ENCODE assay signal across 17 cellular contexts in the genomic region with DNA sequence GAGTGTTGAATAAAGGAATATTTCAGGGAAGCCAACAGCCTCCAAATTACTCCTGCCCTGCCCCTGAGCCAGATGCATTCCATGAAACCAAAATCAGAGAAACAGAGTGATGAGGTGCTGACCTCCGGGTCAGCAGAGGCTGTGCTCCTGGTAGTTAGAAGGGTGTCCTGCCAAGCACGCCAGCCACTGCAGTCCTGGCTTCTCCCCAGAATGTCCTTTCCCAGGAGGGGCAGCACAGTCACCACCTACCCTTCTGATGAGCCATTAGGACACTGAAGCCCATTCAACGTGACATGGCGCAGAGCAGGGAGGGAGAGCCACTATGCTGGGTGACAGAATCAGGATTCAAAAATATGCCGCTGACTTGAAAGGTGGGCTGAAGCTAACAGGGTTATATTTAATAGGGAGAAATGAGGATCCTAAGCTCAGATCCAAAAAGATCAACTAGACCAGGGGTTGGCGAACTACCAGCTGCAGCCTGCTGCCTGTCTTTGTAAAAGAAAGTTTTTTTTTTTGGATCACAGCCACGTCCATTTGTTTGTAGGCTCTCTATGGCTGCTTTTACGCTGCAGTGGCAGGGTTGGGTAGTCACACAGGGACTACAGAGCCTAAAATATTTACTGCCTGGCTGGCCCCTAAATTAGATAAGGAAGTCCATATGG. TPM values are rescaled to one million over a fixed set of nuclear protein-coding genes. Genes with fewer than 3 reads are reported as not detected.
DNase-seq lines count a peak whose midpoint lies in the region; ATAC-seq and TF ChIP-seq lines count a peak whose summit lies in the region.
"Had no signal": no experiment of that assay in that cellular context is flagged by ENCODE, and none has a peak within 500 bp of the region (broad histone marks: within the 10 kb centered on the region; RNA-seq: fewer than 3 reads in every experiment).

No MANE protein-coding gene starts in this region.

- intact Hi-C loops in heart right ventricle (cut with DNase I) (no loop called here), posterior vena cava (cut with DNase I) (no loop called here), natural killer cell (cut with micrococcal nuclease) (no loop called here)

- no peak overlapping the region for H3K9ac ChIP-seq in HUES48 (ENCODE audit: low read depth, low read length)
- H3K9ac ChIP-seq: GM23248 had no signal

- H3K4me1 ChIP-seq in HUES48 (ENCODE audit: control insufficient read depth, insufficient read depth, low read length) = peaks cover 14% of the 10 kb centered on the region
- H3K4me1 ChIP-seq in heart right ventricle = peaks cover 0 to 22% (median 0%) of the 10 kb centered on the region in 9 donors

- no peak overlapping the region for H3K27ac Mint-ChIP-seq in WTC11
- H3K27ac Mint-ChIP-seq in natural killer cell = no peak overlapping the region
- H3K27ac Mint-ChIP-seq: activated CD4-positive, alpha-beta T cell treated with anti-CD3 and anti-CD28 coated beads, Interleukin-2, amount 10 ng/mL, durations not matched to agents 24 days and 14 days; dendritic cell treated with granulocyte-macrophage colony-stimulating factor and Interleukin-4, amounts not matched to agents 40 ng/mL and 50 ng/mL, for 4 days; mesothelial cell of epicardium; T-helper 1 cell treated with Interleukin-12 subunit alpha and Interleukin-12 subunit beta and Interleukin-4 antibody, amounts not matched to agents 30 μg/mL and 1 μg/mL, for 36 hours had no signal

- ATAC-seq in heart right ventricle (peak; percentile 35 to 92 (median 78)), WTC11 (no peak), GM21723 (IDR thresholded peaks at IDR 0.05; ENCODE audit: unreplicated experiment) (no peak), natural killer cell (no peak)
- ATAC-seq: activated T-cell treated with anti-CD3 and anti-CD28 coated beads, Interleukin-2, amount 50 U/mL, for 4 hours had no signal

- H3K27ac ChIP-seq in HUES48 (ENCODE audit: low read depth, low read length) = peak overlapping the region; percentile 25
- peak overlapping the region in 9 of 10 donors; percentile 12 to 75 (median 63) for H3K27ac ChIP-seq in heart right ventricle
- H3K27ac ChIP-seq: GM23248 had no signal

- POLR2A ChIA-PET in WTC11 (lab: Charles Lee) = no interaction called here

- no peak for TF ChIP-seq CTCF in heart right ventricle (IDR thresholded peaks at IDR 0.05)
- no peak for TF ChIP-seq CTCF in WTC11 (IDR thresholded peaks at IDR 0.05)
- TF ChIP-seq CTCF in natural killer cell (IDR thresholded peaks at IDR 0.05) = no peak

- H3K4me3 Mint-ChIP-seq in WTC11 = no peak overlapping the region
- H3K4me3 Mint-ChIP-seq in natural killer cell = no peak overlapping the region
- H3K4me3 Mint-ChIP-seq: activated CD4-positive, alpha-beta T cell treated with anti-CD3 and anti-CD28 coated beads, Interleukin-2, amount 10 ng/mL, durations not matched to agents 24 days and 14 days; activated T-cell treated with anti-CD3 and anti-CD28 coated beads, Interleukin-2, amount 50 U/mL, for 4 hours; dendritic cell treated with granulocyte-macrophage colony-stimulating factor and Interleukin-4, amounts not matched to agents 40 ng/mL and 50 ng/mL, for 4 days; mesothelial cell of epicardium; T-helper 1 cell treated with Interleukin-12 subunit alpha and Interleukin-12 subunit beta and Interleukin-4 antibody, amounts not matched to agents 30 μg/mL and 1 μg/mL, for 36 hours had no signal

- 36 to 42% methylated on average over 8 of the region's 8 CpGs for WGBS in heart right ventricle, 2 donors

- H3K36me3 ChIP-seq in HUES48 (ENCODE audit: control insufficient read depth, insufficient read depth, low read length) (no peaks in the 10 kb centered on the region), heart right ventricle (no peaks in the 10 kb centered on the region)

- H3K9me3 Mint-ChIP-seq in WTC11 (peaks cover 23% of the 10 kb centered on the region), natural killer cell (no peaks in the 10 kb centered on the region)
- H3K9me3 Mint-ChIP-seq: activated T-cell treated with anti-CD3 and anti-CD28 coated beads, Interleukin-2, amount 50 U/mL, for 4 hours; dendritic cell treated with granulocyte-macrophage colony-stimulating factor and Interleukin-4, amounts not matched to agents 40 ng/mL and 50 ng/mL, for 4 days; T-helper 1 cell treated with Interleukin-12 subunit alpha and Interleukin-12 subunit beta and Interleukin-4 antibody, amounts not matched to agents 30 μg/mL and 1 μg/mL, for 36 hours had no signal

- DNase-seq in NCI-H2171 (lab: John Stamatoyannopoulos, UW) (peak; percentile 26), heart right ventricle (peak; percentile 33 to 43), posterior vena cava (ENCODE audit: low spot score) (peak; percentile 18), WTC11 (ENCODE audit: low spot score) (no peak), natural killer cell (no peak)
- DNase-seq: activated CD4-positive, alpha-beta T cell treated with anti-CD3 and anti-CD28 coated beads, Interleukin-2, amount 10 ng/mL, durations not matched to agents 24 days and 14 days; activated T-cell treated with anti-CD3 and anti-CD28 coated beads, Interleukin-2, amount 50 U/mL, for 4 hours; amniotic stem cell; GM23248; KBM-7; stimulated activated CD4-positive, alpha-beta T cell treated with anti-CD3 and anti-CD28 coated beads, Interleukin-4, amount 100 ng/mL, for 1 hour; stimulated activated naive CD4-positive, alpha-beta T cell treated with Interleukin-2 at 50 U/mL for 16 hours had no signal

- no peaks in the 10 kb centered on the region for H3K27me3 ChIP-seq in HUES48 (ENCODE audit: control insufficient read depth, insufficient read depth, low read length)
- no peaks in the 10 kb centered on the region for H3K27me3 ChIP-seq in heart right ventricle

- CTCF ChIA-PET in WTC11 (lab: Charles Lee) = interaction anchor here (1.1 to 2.7 kb wide), 6 partner anchors 9 to 172 kb away, joined by 3 to 22 read pairs (median 4); no protein-coding TSS in a partner anchor

- H3K27me3 Mint-ChIP-seq in WTC11 (ENCODE audit: low read depth) (peaks cover 9% of the 10 kb centered on the region; the same call in 1 of the 2 replicates), natural killer cell (ENCODE audit: low read depth in 2 of 2) (peaks cover 7 to 11% of the 10 kb centered on the region in 2 donors)

- H3K4me1 Mint-ChIP-seq in WTC11 = peaks cover 53% of the 10 kb centered on the region
- peaks cover 0 to 9% of the 10 kb centered on the region in 2 donors for H3K4me1 Mint-ChIP-seq in natural killer cell
- H3K4me1 Mint-ChIP-seq: activated CD4-positive, alpha-beta T cell treated with anti-CD3 and anti-CD28 coated beads, Interleukin-2, amount 10 ng/mL, durations not matched to agents 24 days and 14 days had no signal

- H3K9me3 ChIP-seq in HUES48 (ENCODE audit: control insufficient read depth, insufficient read depth, low read length) (0 out of 2 replicates have a peak, but pooled peaks cover 9% of the 10 kb centered on the region), heart right ventricle (peaks cover 0 to 4% (median 0%) of the 10 kb centered on the region in 11 donors)

- H3K4me3 ChIP-seq in HUES48 (ENCODE audit: low read depth, low read length) (no peak overlapping the region), heart right ventricle (no peak overlapping the region)
- H3K4me3 ChIP-seq: GM23248 had no signal

- peaks cover 20% of the 10 kb centered on the region for H3K36me3 Mint-ChIP-seq in WTC11
- no peaks in the 10 kb centered on the region for H3K36me3 Mint-ChIP-seq in natural killer cell

TF ChIP-seq in WTC11, 78 proteins besides CTCF, POLR2A, EP300 and RAD21 (continues in another document):
- TF ChIP-seq, protein P1, sequence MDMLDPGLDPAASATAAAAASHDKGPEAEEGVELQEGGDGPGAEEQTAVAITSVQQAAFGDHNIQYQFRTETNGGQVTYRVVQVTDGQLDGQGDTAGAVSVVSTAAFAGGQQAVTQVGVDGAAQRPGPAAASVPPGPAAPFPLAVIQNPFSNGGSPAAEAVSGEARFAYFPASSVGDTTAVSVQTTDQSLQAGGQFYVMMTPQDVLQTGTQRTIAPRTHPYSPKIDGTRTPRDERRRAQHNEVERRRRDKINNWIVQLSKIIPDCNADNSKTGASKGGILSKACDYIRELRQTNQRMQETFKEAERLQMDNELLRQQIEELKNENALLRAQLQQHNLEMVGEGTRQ (CRISPR knock-in tag; IDR thresholded peaks at IDR 0.05) = no peak
- no peak for TF ChIP-seq AFF4 (CRISPR knock-in tag; IDR thresholded peaks at IDR 0.05; ENCODE audit: borderline replicate concordance)
- TF ChIP-seq SP1 (CRISPR knock-in tag; conservative IDR thresholded peaks at IDR 0.05) = no peak
- no peak for TF ChIP-seq JAZF1 (CRISPR knock-in tag; IDR thresholded peaks at IDR 0.05)

RNA-seq across cellular contexts. Expression of gene PLEK2, which starts 34.5 kb away (rescaled TPM):
- 1 to 10 TPM in 1 of 10 donors, under 1 TPM in 4, not detected in 5; 0.36 to 1.1 (median 0.74) TPM for total RNA-seq in heart right ventricle
- under 1 TPM; 0.51 to 0.61 TPM for polyA plus RNA-seq in heart right ventricle
- 1 to 10 TPM; 1.2 to 2.0 TPM for total RNA-seq in posterior vena cava
- 1.2 to 1.4 TPM (median 1.3 TPM) in 3 replicates for total RNA-seq in WTC11 (2021)
- not detected for total RNA-seq in natural killer cell
- total RNA-seq: mesothelial cell of epicardium had no signal

RNA-seq across cellular contexts. Expression of gene TMEM229B, which starts 42.0 kb away (rescaled TPM):
- total RNA-seq in heart right ventricle (1 to 10 TPM in 9 of 10 donors, under 1 TPM in 1; 1.00 to 5.9 (median 1.7) TPM), posterior vena cava (1 to 10 TPM; 1.7 to 4.4 TPM), WTC11 (2021) (0.69 to 0.90 TPM (median 0.87 TPM) in 3 replicates), natural killer cell (10 to 100 TPM; 28.3 to 51.3 (median 49.9) TPM)
- under 1 TPM; 0.51 to 0.68 TPM for polyA plus RNA-seq in heart right ventricle

Comparison
In these comparisons a context has a peak if more than half of its experiments do, and no peak if none do; other contexts are left out.
1. DNase-seq: peak in NCI-H2171 (single experiment), heart right ventricle (2 of 2) and posterior vena cava (single experiment); none in WTC11 (single experiment) and natural killer cell (single experiment).
2. ATAC-seq: peak in heart right ventricle (8 of 8); none in WTC11 (single experiment), GM21723 (single experiment) and natural killer cell (0 of 3).
3. RNA of gene TMEM229B, which starts 42.0 kb away (total RNA-seq): 28.3 to 51.3 TPM in natural killer cell; 1.7 to 4.4 TPM in posterior vena cava, 1.00 to 5.9 TPM in heart right ventricle and 0.69 to 0.90 TPM in WTC11; every median in the first group is over 4 times any median in the second.